ENCODE assay signal across 9 cellular contexts in the genomic region with DNA sequence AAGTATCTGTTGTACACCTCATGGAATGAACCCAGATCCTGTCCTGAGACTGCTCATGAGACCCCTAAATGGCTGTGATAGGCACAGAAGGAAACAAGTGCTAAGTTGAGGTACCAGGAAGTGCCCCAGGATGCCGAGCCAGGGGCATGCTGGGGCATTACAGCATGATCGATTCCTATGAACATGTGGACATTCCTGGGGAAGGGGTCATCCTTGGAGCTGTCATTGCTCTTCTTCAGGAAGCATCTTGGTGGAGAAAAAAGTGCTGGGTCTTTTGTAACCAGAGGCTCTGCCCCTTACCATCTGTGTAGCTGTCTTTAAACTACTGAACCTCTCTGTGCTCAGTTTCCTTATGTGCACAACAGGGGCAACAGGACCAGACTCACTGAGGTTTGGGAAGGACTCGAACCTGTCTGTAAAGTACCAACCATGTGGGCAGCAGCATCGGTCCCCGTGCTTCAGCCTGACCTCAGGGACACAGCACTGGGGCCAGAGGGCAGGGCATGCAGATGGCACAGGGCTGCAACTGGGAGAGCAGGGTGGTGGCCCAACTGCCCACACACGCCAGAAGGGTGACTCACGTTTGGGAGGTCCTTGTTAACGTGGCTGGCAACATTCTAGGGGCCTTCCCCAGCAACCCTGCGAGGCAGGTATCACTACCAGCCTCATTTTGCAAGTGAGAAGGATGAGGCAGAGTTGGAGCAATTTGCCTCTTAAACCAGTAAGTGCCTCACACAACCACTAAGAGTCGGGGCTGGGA.
DNase-seq lines count a peak whose midpoint lies in the region; TF ChIP-seq lines count a peak whose summit lies in the region.
"Had no signal": no experiment of that assay in that cellular context is flagged by ENCODE, and none has a peak within 500 bp of the region (broad histone marks: within the 10 kb centered on the region; RNA-seq: fewer than 3 reads in every experiment).

No MANE protein-coding gene starts in this region.

- no peaks in the 10 kb centered on the region for H3K9me2 ChIP-seq in MM.1S (replicated peaks; ENCODE audit: insufficient read depth, low read length)

- H3K27ac ChIP-seq in HEK293 (ENCODE audit: extremely low read depth, low read depth, low read length) (no peak overlapping the region), SJCRH30 (no peak overlapping the region), MM.1S (ENCODE audit: low read length) (no peak overlapping the region), ovary (no peak overlapping the region)
- H3K27ac ChIP-seq: heart right ventricle had no signal

- POLR2A ChIA-PET in HEK293 (lab: Yijun Ruan, JAX): no interaction called here

- H3K4me2 ChIP-seq in MM.1S (ENCODE audit: low read depth, low read length): no peak overlapping the region

- peaks cover 7% of the 10 kb centered on the region for H3K4me1 ChIP-seq in HEK293 (ENCODE audit: control insufficient read depth, insufficient read depth, low read length)
- H3K4me1 ChIP-seq in SJCRH30: peaks cover 51% of the 10 kb centered on the region
- peaks cover 38% of the 10 kb centered on the region for H3K4me1 ChIP-seq in MM.1S (ENCODE audit: low read length)
- H3K4me1 ChIP-seq in ovary (ENCODE audit: insufficient read depth): no peaks in the 10 kb centered on the region

- H3K79me2 ChIP-seq in MM.1S (ENCODE audit: low read length): peaks cover 13% of the 10 kb centered on the region

- no peaks in the 10 kb centered on the region for H3K9me3 ChIP-seq in HEK293 (ENCODE audit: control insufficient read depth, insufficient read depth, low read depth, low read length)
- no peaks in the 10 kb centered on the region for H3K9me3 ChIP-seq in SJCRH30 (replicated peaks)
- no peaks in the 10 kb centered on the region for H3K9me3 ChIP-seq in MM.1S (replicated peaks; ENCODE audit: insufficient read depth, low read length)
- H3K9me3 ChIP-seq in ovary: no peaks in the 10 kb centered on the region
- H3K9me3 ChIP-seq: heart right ventricle had no signal

- H3F3A ChIP-seq in MM.1S (ENCODE audit: insufficient read depth, low read length): peaks cover 15% of the 10 kb centered on the region; the same call in 1 of the 2 replicates

- no peaks in the 10 kb centered on the region for H4K20me1 ChIP-seq in MM.1S (ENCODE audit: insufficient read depth, low read length)

- CTCF ChIA-PET in HEK293 (lab: Yijun Ruan, JAX): interaction anchor here (0.7 kb wide), 1 partner anchor 217 kb away, joined by 3 read pairs; no protein-coding TSS in a partner anchor

- no peak overlapping the region for H2AFZ ChIP-seq in MM.1S (ENCODE audit: low read length)

- no peak for TF ChIP-seq EP300 in ovary (IDR thresholded peaks at IDR 0.05)

- H3K9ac ChIP-seq in MM.1S (ENCODE audit: low read length): no peak overlapping the region

- H3K27me3 ChIP-seq in H7 (ENCODE audit: control insufficient read depth, insufficient read depth, low read length) (no peaks in the 10 kb centered on the region), SJCRH30 (no peaks in the 10 kb centered on the region), MM.1S (replicated peaks; ENCODE audit: insufficient read depth, low read length) (no peaks in the 10 kb centered on the region), ovary (no peaks in the 10 kb centered on the region)
- H3K27me3 ChIP-seq: heart right ventricle had no signal

- H3K36me3 ChIP-seq in HEK293 (ENCODE audit: control insufficient read depth in 2 of 2, insufficient read depth in 1 of 2, low read length in 2 of 2): no peaks in the 10 kb centered on the region
- H3K36me3 ChIP-seq in H7 (replicated peaks; ENCODE audit: control insufficient read depth, insufficient read depth, low read length): no peaks in the 10 kb centered on the region
- no peaks in the 10 kb centered on the region for H3K36me3 ChIP-seq in SJCRH30
- H3K36me3 ChIP-seq in MM.1S (replicated peaks; ENCODE audit: insufficient read depth, low read length): no peaks in the 10 kb centered on the region
- no peaks in the 10 kb centered on the region for H3K36me3 ChIP-seq in ovary
- H3K36me3 ChIP-seq: heart right ventricle had no signal

- H3K4me3 ChIP-seq in HEK293 (ENCODE audit: low read depth, low read length): no peak overlapping the region
- H3K4me3 ChIP-seq in fibroblast of the aortic adventitia (ENCODE audit: low read depth, low read length): no peak overlapping the region
- no peak overlapping the region for H3K4me3 ChIP-seq in H7 (ENCODE audit: insufficient read depth, low read depth, low read length)
- no peak overlapping the region for H3K4me3 ChIP-seq in SJCRH30
- no peak overlapping the region for H3K4me3 ChIP-seq in MM.1S (ENCODE audit: low read length)
- no peak overlapping the region for H3K4me3 ChIP-seq in ovary
- H3K4me3 ChIP-seq: heart right ventricle had no signal

- no peak for TF ChIP-seq CTCF in HEK293 (tag by site-specific recombination; IDR thresholded peaks at IDR 0.05)
- TF ChIP-seq CTCF in fibroblast of the aortic adventitia (IDR thresholded peaks at IDR 0.05; ENCODE audit: insufficient read depth, low read length): no peak
- no peak for TF ChIP-seq CTCF in MM.1S (IDR thresholded peaks at IDR 0.05; ENCODE audit: low read length)
- no peak for TF ChIP-seq CTCF in ovary (IDR thresholded peaks at IDR 0.05)

- intact Hi-C loops in ovary (cut with DNase I): no loop called here

- peak; percentile 80 for DNase-seq in activated CD4-positive, alpha-beta T cell treated with anti-CD3 and anti-CD28 coated beads for 48 hours
- peak; percentile 25 for DNase-seq in fibroblast of the aortic adventitia (ENCODE audit: low read depth)
- DNase-seq in stimulated activated CD8-positive, alpha-beta memory T cell treated with anti-CD3 and anti-CD28 coated beads, Interleukin-15, amount 100 ng/mL, for 4 hours (ENCODE audit: low read depth in 2 of 2): peak; percentile 13 to 26
- DNase-seq in H7: no peak
- DNase-seq in SJCRH30: no peak
- DNase-seq in MM.1S: no peak
- DNase-seq in ovary: no peak
- DNase-seq: heart right ventricle had no signal

- TF ChIP-seq POLR2A in ovary (IDR thresholded peaks at IDR 0.05): no peak

- WGBS in ovary, 3 donors: 74 to 82% (median 78%) methylated on average over 10 of the region's 10 CpGs

TF ChIP-seq in HEK293, 187 proteins besides CTCF, POLR2A, EP300 and RAD21:
- TF ChIP-seq ZFHX2 (tag by site-specific recombination; conservative IDR thresholded peaks at IDR 0.05) (peak; percentile 30; the same call in 1 of the 2 replicates), ZNF426 (tag by site-specific recombination; IDR thresholded peaks at IDR 0.05) (no peak), ZNF341 (tag by site-specific recombination; IDR thresholded peaks at IDR 0.05; ENCODE audit: low read depth) (no peak), ZNF16 (tag by site-specific recombination; IDR thresholded peaks at IDR 0.05; ENCODE audit: low read depth) (no peak)

Comparison
In these comparisons a context has a peak if more than half of its experiments do, and no peak if none do; other contexts are left out.
1. DNase-seq: peak in activated CD4-positive, alpha-beta T cell treated with anti-CD3 and anti-CD28 coated beads for 48 hours (single experiment), fibroblast of the aortic adventitia (single experiment) and stimulated activated CD8-positive, alpha-beta memory T cell treated with anti-CD3 and anti-CD28 coated beads, Interleukin-15, amount 100 ng/mL, for 4 hours (2 of 2); none in H7 (single experiment), SJCRH30 (0 of 2), MM.1S (single experiment) and ovary (0 of 5).